In genomic region chr1:167487614-167488013, GRCh38 we compare ENCODE assay signal across 27 cellular contexts. TPM values are rescaled to one million over a fixed set of nuclear protein-coding genes. Genes with fewer than 3 reads are reported as not detected.
DNase-seq lines count a peak whose midpoint lies in the region; ATAC-seq and TF ChIP-seq lines count a peak whose summit lies in the region.
"Had no signal": no experiment of that assay in that cellular context is flagged by ENCODE, and none has a peak within 500 bp of the region (broad histone marks: within the 10 kb centered on the region; RNA-seq: fewer than 3 reads in every experiment).

No MANE protein-coding gene starts in this region.

- H3K4me3 Mint-ChIP-seq in CD4-positive, alpha-beta memory T cell: peak overlapping the region; percentile 11 to 91 (median 28)
- H3K4me3 Mint-ChIP-seq in activated naive CD8-positive, alpha-beta T cell treated with anti-CD3 and anti-CD28 coated beads for 36 hours: no peak overlapping the region
- H3K4me3 Mint-ChIP-seq in natural killer cell: peak overlapping the region; percentile 92
- H3K4me3 Mint-ChIP-seq: dendritic cell treated with granulocyte-macrophage colony-stimulating factor and Interleukin-4, amounts not matched to agents 40 ng/mL and 50 ng/mL, for 4 days; memory B cell; type B pancreatic cell had no signal

- H3K9me3 ChIP-seq in CD4-positive, alpha-beta memory T cell (ENCODE audit: control insufficient read depth in 1 of 2, low read length in 2 of 2): no peaks in the 10 kb centered on the region
- H3K9me3 ChIP-seq in DND-41 (ENCODE audit: insufficient read depth, low read length, severe bottlenecking): no peaks in the 10 kb centered on the region
- H3K9me3 ChIP-seq: esophagus squamous epithelium, HAP-1, right atrium auricular region had no signal

- H3K9me3 Mint-ChIP-seq in CD4-positive, alpha-beta memory T cell: no peaks in the 10 kb centered on the region
- peaks cover 3% of the 10 kb centered on the region for H3K9me3 Mint-ChIP-seq in activated naive CD8-positive, alpha-beta T cell treated with anti-CD3 and anti-CD28 coated beads for 36 hours
- no peaks in the 10 kb centered on the region for H3K9me3 Mint-ChIP-seq in natural killer cell
- H3K9me3 Mint-ChIP-seq: dendritic cell treated with granulocyte-macrophage colony-stimulating factor and Interleukin-4, amounts not matched to agents 40 ng/mL and 50 ng/mL, for 4 days; type B pancreatic cell had no signal

- H3K27ac ChIP-seq in CD4-positive, alpha-beta memory T cell (ENCODE audit: low read depth, low read length): peak overlapping the region; percentile 14
- peak overlapping the region; percentile 41; the same call in 1 of the 2 replicates for H3K27ac ChIP-seq in DND-41 (ENCODE audit: low read length)
- H3K27ac ChIP-seq: C4-2B, esophagus squamous epithelium, parathyroid adenoma, right atrium auricular region, WERI-Rb-1 had no signal

- no peak for DNase-seq in CD4-positive, alpha-beta memory T cell
- DNase-seq in DND-41: no peak
- DNase-seq in activated naive CD8-positive, alpha-beta T cell treated with anti-CD3 and anti-CD28 coated beads for 36 hours: no peak
- no peak for DNase-seq in natural killer cell
- DNase-seq in activated gamma-delta T cell treated with Interleukin-2 at 50 U/mL for 16 hours: no peak
- no peak for DNase-seq in pons (ENCODE audit: low spot score)
- DNase-seq in NCI-H226: no peak
- DNase-seq: central memory CD4-positive, alpha-beta T cell; esophagus squamous epithelium; foreskin melanocyte; KBM-7; NCI-H1105; NCI-H1930; NCI-H69; SHP77; stimulated activated CD4-positive, alpha-beta T cell treated with anti-CD3 and anti-CD28 coated beads, Interleukin-2, amount 100 ng/mL, for 24 hours; T-helper 9 cell; WERI-Rb-1 had no signal

- peaks cover 96% of the 10 kb centered on the region for H3K79me2 ChIP-seq in DND-41 (ENCODE audit: insufficient read depth, low read length)
- H3K79me2 ChIP-seq: parathyroid adenoma had no signal

- no peaks in the 10 kb centered on the region for H3K27me3 Mint-ChIP-seq in CD4-positive, alpha-beta memory T cell
- H3K27me3 Mint-ChIP-seq in activated naive CD8-positive, alpha-beta T cell treated with anti-CD3 and anti-CD28 coated beads for 36 hours: no peaks in the 10 kb centered on the region
- H3K27me3 Mint-ChIP-seq in natural killer cell (ENCODE audit: low read depth in 2 of 2): no peaks in the 10 kb centered on the region

- peaks cover 49% of the 10 kb centered on the region for H4K20me1 ChIP-seq in DND-41 (ENCODE audit: insufficient read depth, low read length)

- no peak overlapping the region for H3K9ac ChIP-seq in DND-41 (ENCODE audit: low read depth, low read length)
- H3K9ac ChIP-seq: parathyroid adenoma had no signal

- peaks cover 99% of the 10 kb centered on the region for H3K4me1 ChIP-seq in CD4-positive, alpha-beta memory T cell (ENCODE audit: insufficient read depth, low read length)
- H3K4me1 ChIP-seq in DND-41 (ENCODE audit: insufficient read depth, low read length): peaks cover 26% of the 10 kb centered on the region
- H3K4me1 ChIP-seq: HAP-1, parathyroid adenoma, right atrium auricular region had no signal

- H3K36me3 ChIP-seq in CD4-positive, alpha-beta memory T cell (ENCODE audit: insufficient read depth, low read length): peaks cover 11% of the 10 kb centered on the region
- H3K36me3 ChIP-seq in DND-41 (ENCODE audit: insufficient read depth, low read length): peaks cover 46% of the 10 kb centered on the region
- H3K36me3 ChIP-seq: esophagus squamous epithelium, HAP-1, right atrium auricular region, WERI-Rb-1 had no signal

- POLR2A ChIA-PET in CD4-positive, alpha-beta memory T cell (lab: Charles Lee; ENCODE audit: partially characterized antibody): interaction anchor here (1.0 to 9.8 kb wide), 7 partner anchors 13 to 41 kb away, joined by 3 to 137 read pairs (median 4); partner anchors contain the start of gene CD247

- TF ChIP-seq CTCF in DND-41 (IDR thresholded peaks at IDR 0.05; ENCODE audit: borderline replicate concordance, extremely low read depth, low read length, poor library complexity, severe bottlenecking): no peak
- no peak for TF ChIP-seq CTCF in natural killer cell (IDR thresholded peaks at IDR 0.05)

- H3K4me1 Mint-ChIP-seq in CD4-positive, alpha-beta memory T cell: peaks cover 78 to 100% (median 91%) of the 10 kb centered on the region in 4 donors
- H3K4me1 Mint-ChIP-seq in activated naive CD8-positive, alpha-beta T cell treated with anti-CD3 and anti-CD28 coated beads for 36 hours: peaks cover 92% of the 10 kb centered on the region
- peaks cover 96 to 99% of the 10 kb centered on the region in 2 donors for H3K4me1 Mint-ChIP-seq in natural killer cell

- no peak overlapping the region for H2AFZ ChIP-seq in DND-41 (ENCODE audit: low read depth, low read length)
- H2AFZ ChIP-seq: parathyroid adenoma had no signal

- peak overlapping the region; percentile 88 to 100 (median 90) for H3K27ac Mint-ChIP-seq in CD4-positive, alpha-beta memory T cell
- H3K27ac Mint-ChIP-seq in activated naive CD8-positive, alpha-beta T cell treated with anti-CD3 and anti-CD28 coated beads for 36 hours: peak overlapping the region; percentile 88
- H3K27ac Mint-ChIP-seq in natural killer cell: peak overlapping the region; percentile 91 to 100
- H3K27ac Mint-ChIP-seq: dendritic cell treated with granulocyte-macrophage colony-stimulating factor and Interleukin-4, amounts not matched to agents 40 ng/mL and 50 ng/mL, for 4 days; memory B cell; type B pancreatic cell had no signal

- no peak overlapping the region for H3K4me3 ChIP-seq in CD4-positive, alpha-beta memory T cell (ENCODE audit: low read length in 2 of 2)
- no peak overlapping the region for H3K4me3 ChIP-seq in DND-41 (ENCODE audit: low read depth in 1 of 2, low read length in 2 of 2)
- H3K4me3 ChIP-seq: esophagus squamous epithelium, HAP-1, right atrium auricular region had no signal

- intact Hi-C loops in CD4-positive, alpha-beta memory T cell (cut with micrococcal nuclease): loop anchor here (2.0 kb wide), 1 partner anchor 31 kb away; no protein-coding TSS in a partner anchor
- intact Hi-C loops in natural killer cell (cut with micrococcal nuclease): loop anchor here (2.0 kb wide), 1 partner anchor 33 kb away; no protein-coding TSS in a partner anchor

- CTCF ChIA-PET in CD4-positive, alpha-beta memory T cell (lab: Charles Lee; ENCODE audit: partially characterized antibody): interaction anchor here (0.8 to 2.6 kb wide), 7 partner anchors 11 to 53 kb away, joined by 3 to 8 read pairs (median 4); no protein-coding TSS in a partner anchor

- ATAC-seq in DND-41 (ENCODE audit: insufficient read depth, low read depth) (no peak), natural killer cell (no peak)
- ATAC-seq: Panc1 had no signal

- peaks cover 21 to 69% of the 10 kb centered on the region in 2 donors for H3K36me3 Mint-ChIP-seq in CD4-positive, alpha-beta memory T cell
- peaks cover 75% of the 10 kb centered on the region for H3K36me3 Mint-ChIP-seq in activated naive CD8-positive, alpha-beta T cell treated with anti-CD3 and anti-CD28 coated beads for 36 hours
- H3K36me3 Mint-ChIP-seq in natural killer cell: peaks cover 11% of the 10 kb centered on the region
- H3K36me3 Mint-ChIP-seq: memory B cell, type B pancreatic cell had no signal

- no peak overlapping the region for H3K4me2 ChIP-seq in DND-41 (ENCODE audit: insufficient read depth, low read length)

- no peaks in the 10 kb centered on the region for H3K27me3 ChIP-seq in CD4-positive, alpha-beta memory T cell (ENCODE audit: insufficient read depth, low read length)
- no peaks in the 10 kb centered on the region for H3K27me3 ChIP-seq in DND-41 (ENCODE audit: insufficient read depth, low read length, poor library complexity)
- H3K27me3 ChIP-seq: right atrium auricular region had no signal

RNA-seq across cellular contexts. Expression of gene CD247, which starts 30.7 kb away (rescaled TPM):
- 100 to 1,000 TPM; 340 to 341 TPM for total RNA-seq in CD4-positive, alpha-beta memory T cell
- 100 to 1,000 TPM; 260 to 404 TPM for polyA plus RNA-seq in CD4-positive, alpha-beta memory T cell
- total RNA-seq in activated naive CD8-positive, alpha-beta T cell treated with anti-CD3 and anti-CD28 coated beads for 36 hours: 100 to 1,000 TPM; 166 TPM
- total RNA-seq in natural killer cell: 1,000 to 10,000 TPM; 1,027 to 1,374 (median 1,309) TPM
- total RNA-seq: MCF 10A had no signal
